ENCODE assay signal across 21 cellular contexts in genomic region chr1:226551299-226551698, GRCh38. TPM values are rescaled to one million over a fixed set of nuclear protein-coding genes. Genes with fewer than 3 reads are reported as not detected.
A peak's percentile ranks its signal among the peaks of the same experiment; 100 is the strongest.
DNase-seq lines count a peak whose midpoint lies in the region; ATAC-seq and TF ChIP-seq lines count a peak whose summit lies in the region.
"Had no signal": no experiment of that assay in that cellular context is flagged by ENCODE, and none has a peak within 500 bp of the region (broad histone marks: within the 10 kb centered on the region; RNA-seq: fewer than 3 reads in every experiment).

No MANE protein-coding gene starts in this region.

- DNase-seq in NCI-H2171 treated with DMSO at 0.1 percent for 48 hours (lab: John Stamatoyannopoulos, UW) (peak; percentile 43), NCI-H2171 (lab: John Stamatoyannopoulos, UW) (no peak), NCI-H1105 treated with DMSO at 0.1 percent for 48 hours (lab: John Stamatoyannopoulos, UW) (peak; percentile 82), SHP77 (lab: John Stamatoyannopoulos, UW) (peak; percentile 42 to 53), ovary (peak in 4 of 5 donors; percentile 38 to 72 (median 58)), Right ventricle myocardium superior (no peak), AG08395 (ENCODE audit: low spot score) (no peak)
- no peak for DNase-seq in stimulated activated CD4-positive, alpha-beta T cell treated with anti-CD3 and anti-CD28 coated beads, Interleukin-4, amount 100 ng/mL, for 1 hour
- DNase-seq: activated CD4-positive, alpha-beta memory T cell treated with anti-CD3 and anti-CD28 coated beads, Interleukin-2, amount 10 ng/mL, durations not matched to agents 7 days and 5 days; activated naive CD4-positive, alpha-beta T cell treated with anti-CD3 and anti-CD28 coated beads, Interleukin-2, amount 10 ng/mL, durations not matched to agents 7 days and 5 days; activated T-cell treated with anti-CD3 and anti-CD28 coated beads, Interleukin-2, amount 50 U/mL, for 24 hours; C1 segment of cervical spinal cord; midbrain; NCI-H226; T-helper 17 cell had no signal

- no peaks in the 10 kb centered on the region for H3K9me3 ChIP-seq in ovary
- H3K9me3 ChIP-seq: uterus had no signal

- intact Hi-C loops in ovary (cut with DNase I) (no loop called here), Right ventricle myocardium superior (cut with DNase I) (loop anchor here (5.0 kb wide), 1 partner anchor 51 kb away; no protein-coding TSS in a partner anchor)

- whole genome bisulfite sequencing in ovary, 3 donors, result 32 to 43% (median 36%) methylated on average over 2 of the region's 2 CpGs

- no peak for TF ChIP-seq POLR2A in ovary (IDR thresholded peaks at IDR 0.05)

- H3K36me3 ChIP-seq in ovary, result no peaks in the 10 kb centered on the region
- H3K36me3 ChIP-seq: neural progenitor cell, SJSA1, uterus had no signal

- H3K4me3 ChIP-seq in ovary, result no peak overlapping the region
- H3K4me3 ChIP-seq: neural progenitor cell, SJSA1, uterus had no signal

- TF ChIP-seq CTCF in ovary (IDR thresholded peaks at IDR 0.05), result no peak

- no peaks in the 10 kb centered on the region for H3K27me3 ChIP-seq in ovary
- H3K27me3 ChIP-seq: uterus had no signal

- peaks cover 5% of the 10 kb centered on the region for H3K4me1 ChIP-seq in ovary (ENCODE audit: insufficient read depth)

- ATAC-seq in Right ventricle myocardium superior (ENCODE audit: poor library complexity), result no peak
- ATAC-seq: left lobe of liver, T-helper 17 cell had no signal

- H3K27ac ChIP-seq in ovary, result no peak overlapping the region
- H3K27ac ChIP-seq: neural progenitor cell, SJSA1 had no signal

- TF ChIP-seq EP300 in ovary (IDR thresholded peaks at IDR 0.05), result no peak

RNA-seq across cellular contexts. Expression of gene STUM, which starts 2.7 kb away (rescaled TPM):
- total RNA-seq in ovary, result 1 to 10 TPM in 5 of 7 donors, under 1 TPM in 2; 0.24 to 6.1 (median 2.5) TPM
- polyA plus RNA-seq in ovary, result 1 to 10 TPM; 1.6 to 2.7 TPM
- 1.2 TPM for total RNA-seq in Right ventricle myocardium superior
- total RNA-seq: activated CD4-positive, alpha-beta memory T cell treated with anti-CD3 and anti-CD28 coated beads, Interleukin-2, amount 10 ng/mL, durations not matched to agents 7 days and 5 days; fibroblast of lung; M059J; T-helper 17 cell had no signal

Comparison
In these comparisons a context has a peak if more than half of its experiments do, and no peak if none do; other contexts are left out.
1. DNase-seq: peak in NCI-H2171 treated with DMSO at 0.1 percent for 48 hours (single experiment), NCI-H1105 treated with DMSO at 0.1 percent for 48 hours (single experiment), SHP77 (2 of 2) and ovary (4 of 5); none in NCI-H2171 (single experiment), Right ventricle myocardium superior (single experiment), AG08395 (single experiment) and stimulated activated CD4-positive, alpha-beta T cell treated with anti-CD3 and anti-CD28 coated beads, Interleukin-4, amount 100 ng/mL, for 1 hour (single experiment).